1 cellular context compared by ENCODE assay signal in genomic region chr9:114117614-114117995, GRCh38.
A peak's percentile ranks its signal among the peaks of the same experiment; 100 is the strongest.
TF ChIP-seq lines count a peak whose summit lies in the region.

No MANE protein-coding gene starts in this region.

TF ChIP-seq in HepG2, 621 proteins besides CTCF, POLR2A, EP300 and RAD21 (continued from another document and continues in another):
- TF ChIP-seq, protein P1, sequence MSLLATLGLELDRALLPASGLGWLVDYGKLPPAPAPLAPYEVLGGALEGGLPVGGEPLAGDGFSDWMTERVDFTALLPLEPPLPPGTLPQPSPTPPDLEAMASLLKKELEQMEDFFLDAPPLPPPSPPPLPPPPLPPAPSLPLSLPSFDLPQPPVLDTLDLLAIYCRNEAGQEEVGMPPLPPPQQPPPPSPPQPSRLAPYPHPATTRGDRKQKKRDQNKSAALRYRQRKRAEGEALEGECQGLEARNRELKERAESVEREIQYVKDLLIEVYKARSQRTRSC (CRISPR knock-in tag; IDR thresholded peaks at IDR 0.05; ENCODE audit: low read depth), result no peak
- TF ChIP-seq TBX3 (IDR thresholded peaks at IDR 0.05; ENCODE audit: borderline replicate concordance) (no peak), ELF3 (CRISPR knock-in tag; IDR thresholded peaks at IDR 0.05) (0 out of 2 replicates have a peak, but pooled peaks have one; percentile 26), MLXIP (CRISPR knock-in tag; IDR thresholded peaks at IDR 0.05; ENCODE audit: borderline replicate concordance) (no peak), ATF6 (CRISPR knock-in tag; conservative IDR thresholded peaks at IDR 0.05) (no peak), ARNTL (CRISPR knock-in tag; IDR thresholded peaks at IDR 0.05) (no peak), ZBTB4 (CRISPR knock-in tag; IDR thresholded peaks at IDR 0.05; ENCODE audit: borderline replicate concordance) (no peak), BCL6 (CRISPR knock-in tag; IDR thresholded peaks at IDR 0.05) (peak; percentile 85), NFAT5 (CRISPR knock-in tag; IDR thresholded peaks at IDR 0.05) (no peak), CREB1 (IDR thresholded peaks at IDR 0.05) (no peak), CREB1 (CRISPR knock-in tag; IDR thresholded peaks at IDR 0.05) (peak; percentile 49; the same call in 1 of the 2 replicates), ZNF136 (CRISPR knock-in tag; IDR thresholded peaks at IDR 0.05; ENCODE audit: low read depth) (no peak), SALL2 (CRISPR knock-in tag; IDR thresholded peaks at IDR 0.05) (no peak), CBX2 (IDR thresholded peaks at IDR 0.05; ENCODE audit: low read depth, low read length) (no peak), CBX2 (CRISPR knock-in tag; IDR thresholded peaks at IDR 0.05; ENCODE audit: low read depth) (no peak), ZZZ3 (CRISPR knock-in tag; IDR thresholded peaks at IDR 0.05; ENCODE audit: borderline replicate concordance) (no peak), ZNF24 (IDR thresholded peaks at IDR 0.05) (no peak), ZNF253 (CRISPR knock-in tag; IDR thresholded peaks at IDR 0.05; ENCODE audit: borderline replicate concordance) (no peak), ZNF615 (CRISPR knock-in tag; IDR thresholded peaks at IDR 0.05; ENCODE audit: borderline replicate concordance) (no peak), NKX3-1 (CRISPR knock-in tag; IDR thresholded peaks at IDR 0.05) (no peak), MAFF (IDR thresholded peaks at IDR 0.05; ENCODE audit: low read depth, low read length) (peak; percentile 50; the same call in 1 of the 2 replicates), RNF219 (CRISPR knock-in tag; IDR thresholded peaks at IDR 0.05) (no peak), ZBTB7B (CRISPR knock-in tag; IDR thresholded peaks at IDR 0.05) (no peak), NFATC3 (CRISPR knock-in tag; IDR thresholded peaks at IDR 0.05) (no peak)
- TF ChIP-seq, protein P2, sequence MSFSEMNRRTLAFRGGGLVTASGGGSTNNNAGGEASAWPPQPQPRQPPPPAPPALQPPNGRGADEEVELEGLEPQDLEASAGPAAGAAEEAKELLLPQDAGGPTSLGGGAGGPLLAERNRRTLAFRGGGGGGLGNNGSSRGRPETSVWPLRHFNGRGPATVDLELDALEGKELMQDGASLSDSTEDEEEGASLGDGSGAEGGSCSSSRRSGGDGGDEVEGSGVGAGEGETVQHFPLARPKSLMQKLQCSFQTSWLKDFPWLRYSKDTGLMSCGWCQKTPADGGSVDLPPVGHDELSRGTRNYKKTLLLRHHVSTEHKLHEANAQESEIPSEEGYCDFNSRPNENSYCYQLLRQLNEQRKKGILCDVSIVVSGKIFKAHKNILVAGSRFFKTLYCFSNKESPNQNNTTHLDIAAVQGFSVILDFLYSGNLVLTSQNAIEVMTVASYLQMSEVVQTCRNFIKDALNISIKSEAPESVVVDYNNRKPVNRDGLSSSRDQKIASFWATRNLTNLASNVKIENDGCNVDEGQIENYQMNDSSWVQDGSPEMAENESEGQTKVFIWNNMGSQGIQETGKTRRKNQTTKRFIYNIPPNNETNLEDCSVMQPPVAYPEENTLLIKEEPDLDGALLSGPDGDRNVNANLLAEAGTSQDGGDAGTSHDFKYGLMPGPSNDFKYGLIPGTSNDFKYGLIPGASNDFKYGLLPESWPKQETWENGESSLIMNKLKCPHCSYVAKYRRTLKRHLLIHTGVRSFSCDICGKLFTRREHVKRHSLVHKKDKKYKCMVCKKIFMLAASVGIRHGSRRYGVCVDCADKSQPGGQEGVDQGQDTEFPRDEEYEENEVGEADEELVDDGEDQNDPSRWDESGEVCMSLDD (CRISPR knock-in tag; IDR thresholded peaks at IDR 0.05; ENCODE audit: borderline replicate concordance), result no peak
- TF ChIP-seq, protein P3, sequence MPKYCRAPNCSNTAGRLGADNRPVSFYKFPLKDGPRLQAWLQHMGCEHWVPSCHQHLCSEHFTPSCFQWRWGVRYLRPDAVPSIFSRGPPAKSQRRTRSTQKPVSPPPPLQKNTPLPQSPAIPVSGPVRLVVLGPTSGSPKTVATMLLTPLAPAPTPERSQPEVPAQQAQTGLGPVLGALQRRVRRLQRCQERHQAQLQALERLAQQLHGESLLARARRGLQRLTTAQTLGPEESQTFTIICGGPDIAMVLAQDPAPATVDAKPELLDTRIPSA (CRISPR knock-in tag; IDR thresholded peaks at IDR 0.05; ENCODE audit: borderline replicate concordance), result no peak
- TF ChIP-seq, protein P4, sequence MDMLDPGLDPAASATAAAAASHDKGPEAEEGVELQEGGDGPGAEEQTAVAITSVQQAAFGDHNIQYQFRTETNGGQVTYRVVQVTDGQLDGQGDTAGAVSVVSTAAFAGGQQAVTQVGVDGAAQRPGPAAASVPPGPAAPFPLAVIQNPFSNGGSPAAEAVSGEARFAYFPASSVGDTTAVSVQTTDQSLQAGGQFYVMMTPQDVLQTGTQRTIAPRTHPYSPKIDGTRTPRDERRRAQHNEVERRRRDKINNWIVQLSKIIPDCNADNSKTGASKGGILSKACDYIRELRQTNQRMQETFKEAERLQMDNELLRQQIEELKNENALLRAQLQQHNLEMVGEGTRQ (IDR thresholded peaks at IDR 0.05; ENCODE audit: low read depth, low read length), result no peak
- TF ChIP-seq, protein P4 (CRISPR knock-in tag; IDR thresholded peaks at IDR 0.05; ENCODE audit: borderline replicate concordance), result no peak
- TF ChIP-seq, protein P5, sequence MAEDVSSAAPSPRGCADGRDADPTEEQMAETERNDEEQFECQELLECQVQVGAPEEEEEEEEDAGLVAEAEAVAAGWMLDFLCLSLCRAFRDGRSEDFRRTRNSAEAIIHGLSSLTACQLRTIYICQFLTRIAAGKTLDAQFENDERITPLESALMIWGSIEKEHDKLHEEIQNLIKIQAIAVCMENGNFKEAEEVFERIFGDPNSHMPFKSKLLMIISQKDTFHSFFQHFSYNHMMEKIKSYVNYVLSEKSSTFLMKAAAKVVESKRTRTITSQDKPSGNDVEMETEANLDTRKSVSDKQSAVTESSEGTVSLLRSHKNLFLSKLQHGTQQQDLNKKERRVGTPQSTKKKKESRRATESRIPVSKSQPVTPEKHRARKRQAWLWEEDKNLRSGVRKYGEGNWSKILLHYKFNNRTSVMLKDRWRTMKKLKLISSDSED (CRISPR knock-in tag; IDR thresholded peaks at IDR 0.05), result no peak
- TF ChIP-seq, protein P6, sequence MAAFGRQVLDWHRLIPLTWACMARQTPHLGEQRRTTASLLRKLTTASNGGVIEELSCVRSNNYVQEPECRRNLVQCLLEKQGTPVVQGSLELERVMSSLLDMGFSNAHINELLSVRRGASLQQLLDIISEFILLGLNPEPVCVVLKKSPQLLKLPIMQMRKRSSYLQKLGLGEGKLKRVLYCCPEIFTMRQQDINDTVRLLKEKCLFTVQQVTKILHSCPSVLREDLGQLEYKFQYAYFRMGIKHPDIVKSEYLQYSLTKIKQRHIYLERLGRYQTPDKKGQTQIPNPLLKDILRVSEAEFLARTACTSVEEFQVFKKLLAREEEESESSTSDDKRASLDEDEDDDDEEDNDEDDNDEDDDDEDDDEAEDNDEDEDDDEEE (CRISPR knock-in tag; IDR thresholded peaks at IDR 0.05), result no peak
